In the genomic region with DNA sequence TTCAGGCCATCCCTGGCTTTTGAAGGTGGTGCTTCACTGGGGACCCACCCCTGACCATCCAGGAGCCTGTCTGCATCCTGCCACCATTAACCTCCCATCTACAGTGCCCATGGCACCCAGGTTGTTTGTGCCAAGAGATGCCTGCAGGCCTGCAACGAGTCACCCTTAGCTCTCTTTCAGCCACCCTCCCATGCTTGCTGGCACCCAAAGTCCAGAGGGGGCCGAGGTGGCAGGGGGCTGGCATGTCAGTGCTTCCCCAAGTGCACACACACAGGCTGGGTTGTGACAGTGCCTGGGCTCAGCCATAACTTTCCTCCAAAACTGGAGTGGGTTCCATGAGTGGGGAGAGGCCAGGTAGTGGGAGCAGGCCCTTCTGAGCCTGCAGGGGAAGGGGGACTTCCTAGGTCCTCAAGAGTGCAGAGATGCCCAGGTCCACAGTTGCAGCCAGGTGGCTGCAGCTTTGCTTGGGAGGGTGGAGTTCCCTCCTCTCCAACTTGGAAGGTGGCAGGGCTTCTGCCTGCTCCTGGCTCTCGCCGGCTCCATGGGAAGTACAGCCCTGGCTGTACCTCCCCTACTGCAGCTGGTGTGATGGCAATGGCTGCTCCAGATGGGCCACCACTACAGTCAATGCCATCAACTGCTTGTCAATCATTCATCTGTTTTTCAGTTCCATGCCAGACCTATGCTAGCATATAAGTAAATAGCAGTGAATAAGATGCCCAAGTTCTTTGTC, we compare ENCODE assay signal across 25 cellular contexts.
"Had no signal": no experiment of that assay in that cellular context is flagged by ENCODE, and none has a peak within 500 bp of the region (broad histone marks: within the 10 kb centered on the region; RNA-seq: fewer than 3 reads in every experiment).

No MANE protein-coding gene starts in this region.

- DNase-seq: heart left ventricle; islet precursor cell; kidney glomerular epithelial cell; left colon; lower lobe of right lung; mesendoderm; naive B cell; natural killer cell; nephron progenitor cell; occipital lobe; right lobe of liver; stimulated activated CD4-positive, alpha-beta T cell treated with anti-CD3 and anti-CD28 coated beads, Interleukin-12 subunit alpha, Interleukin-12 subunit beta, amount 100 ng/mL, for 4 hours; stimulated activated CD4-positive, alpha-beta T cell treated with anti-CD3 and anti-CD28 coated beads, Interleukin-15, amount 100 ng/mL, for 24 hours; stimulated activated CD4-positive, alpha-beta T cell treated with anti-CD3 and anti-CD28 coated beads, Interleukin-2, amount 100 ng/mL, for 24 hours; stimulated activated CD4-positive, alpha-beta T cell treated with anti-CD3 and anti-CD28 coated beads, Interleukin-4, amount 100 ng/mL, for 1 hour; stimulated activated naive CD4-positive, alpha-beta T cell treated with Interleukin-2 at 50 U/mL for 16 hours had no signal

- H3K4me1 ChIP-seq: heart left ventricle, left lung, lower lobe of right lung, neural progenitor cell, parathyroid adenoma, right atrium auricular region, right lobe of liver, tibial nerve, vagina had no signal

- H3K27ac ChIP-seq: heart left ventricle, hepatocyte, left lung, lower lobe of right lung, neural progenitor cell, neutrophil, parathyroid adenoma, right atrium auricular region, right lobe of liver, skin epidermis, tibial nerve, vagina had no signal

- H3K4me3 ChIP-seq: heart left ventricle, hepatocyte, left lung, lower lobe of right lung, neural progenitor cell, right atrium auricular region, right lobe of liver, skin epidermis, tibial nerve, vagina had no signal

- ATAC-seq: heart left ventricle, left colon, left lung, lower lobe of right lung had no signal

- H3K9ac ChIP-seq: neural progenitor cell, parathyroid adenoma had no signal

- H3K36me3 ChIP-seq: heart left ventricle, left lung, lower lobe of right lung, neural progenitor cell, neutrophil, right atrium auricular region, right lobe of liver, tibial nerve, vagina had no signal

- H3K27me3 ChIP-seq: heart left ventricle, hepatocyte, left lung, neural progenitor cell, neutrophil, right atrium auricular region, right lobe of liver, tibial nerve, vagina had no signal

- H3K9me3 ChIP-seq: heart left ventricle, lower lobe of right lung, neutrophil, right atrium auricular region, right lobe of liver, tibial nerve, vagina had no signal
